ENCODE assay signal across 18 cellular contexts in the genomic region with DNA sequence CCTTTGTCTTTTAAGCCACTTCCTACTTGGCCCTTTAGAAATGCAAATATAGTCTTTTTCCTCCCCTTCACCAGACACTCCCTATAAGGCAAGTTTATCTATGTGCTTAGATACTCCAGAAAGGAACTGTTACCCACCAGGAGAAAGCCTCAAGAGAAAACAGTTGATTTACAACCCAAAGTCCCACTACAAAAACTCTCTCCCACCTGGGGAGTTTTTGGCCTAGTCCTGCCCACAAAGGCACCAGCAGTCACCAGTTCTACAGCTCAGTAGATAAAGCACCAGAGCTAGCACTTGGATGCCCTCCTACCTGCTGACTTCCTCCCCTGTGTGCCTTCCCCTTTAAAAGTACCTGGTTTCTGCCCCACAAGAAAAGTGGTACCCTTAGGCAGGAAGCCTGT. TPM values are rescaled to one million over a fixed set of nuclear protein-coding genes. Genes with fewer than 3 reads are reported as not detected.
DNase-seq lines count a peak whose midpoint lies in the region; ATAC-seq, FAIRE-seq and TF ChIP-seq lines count a peak whose summit lies in the region.
"Had no signal": no experiment of that assay in that cellular context is flagged by ENCODE, and none has a peak within 500 bp of the region (broad histone marks: within the 10 kb centered on the region; RNA-seq: fewer than 3 reads in every experiment).

No MANE protein-coding gene starts in this region.

- dilution Hi-C loops in mammary epithelial cell (cut with HindIII; ENCODE audit: low sequenced_read_pairs) = no loop called here

- H3K27ac Mint-ChIP-seq in type B pancreatic cell = peak overlapping the region; percentile 75

- H3K4me1 ChIP-seq in mammary epithelial cell (ENCODE audit: insufficient read depth, low read length) (peaks cover 7% of the 10 kb centered on the region), breast epithelium (no peaks in the 10 kb centered on the region), kidney (ENCODE audit: control insufficient read depth in 1 of 2, insufficient read depth in 1 of 2, low read depth in 1 of 2, low read length in 2 of 2) (peaks cover 0 to 9% of the 10 kb centered on the region in 2 donors)

- H2AFZ ChIP-seq in mammary epithelial cell (ENCODE audit: low read depth, low read length) = peak overlapping the region; percentile 61

- TF ChIP-seq CTCF in mammary epithelial cell (conservative IDR thresholded peaks at IDR 0.05 in 1 of 2, IDR thresholded peaks at IDR 0.05 in 1 of 2; ENCODE audit: extremely low read depth in 1 of 2, insufficient read depth in 1 of 2, low read depth in 1 of 2, low read length in 2 of 2) (no peak), breast epithelium (IDR thresholded peaks at IDR 0.05) (no peak), kidney (IDR thresholded peaks at IDR 0.05; ENCODE audit: borderline replicate concordance, extremely low read depth, insufficient read depth) (no peak), type B pancreatic cell (conservative IDR thresholded peaks at IDR 0.05) (no peak)

- H3K9me3 ChIP-seq in mammary epithelial cell (replicated peaks; ENCODE audit: insufficient read depth, low read length) (no peaks in the 10 kb centered on the region), breast epithelium (peaks cover 0 to 10% of the 10 kb centered on the region in 2 donors), kidney (ENCODE audit: control insufficient read depth in 1 of 2, low read length in 2 of 2) (no peaks in the 10 kb centered on the region)
- H3K9me3 ChIP-seq: SK-N-SH had no signal

- no peak overlapping the region for H3K4me2 ChIP-seq in mammary epithelial cell (ENCODE audit: insufficient read depth, low read depth, low read length)
- H3K4me2 ChIP-seq: SK-N-SH had no signal

- no peaks in the 10 kb centered on the region for H3K36me3 Mint-ChIP-seq in type B pancreatic cell

- intact Hi-C loops in mammary epithelial cell (cut with micrococcal nuclease) = no loop called here
- intact Hi-C loops in breast epithelium (cut with DNase I; ENCODE audit: low total_unique reads) = no loop called here
- intact Hi-C loops in kidney (cut with DNase I) = no loop called here

- peaks cover 9% of the 10 kb centered on the region for H3K4me1 Mint-ChIP-seq in type B pancreatic cell (ENCODE audit: unreplicated experiment)

- H3K4me3 ChIP-seq in mammary epithelial cell (replicated peaks in 1 of 3; ENCODE audit: insufficient read depth in 1 of 3, low read depth in 2 of 3, low read length in 3 of 3) = no peak overlapping the region
- no peak overlapping the region for H3K4me3 ChIP-seq in breast epithelium
- H3K4me3 ChIP-seq in kidney (ENCODE audit: low read length in 2 of 2) = no peak overlapping the region

- no peaks in the 10 kb centered on the region for H3K27me3 ChIP-seq in mammary epithelial cell (ENCODE audit: insufficient read depth, low read length)
- no peaks in the 10 kb centered on the region for H3K27me3 ChIP-seq in breast epithelium

- H3K79me2 ChIP-seq in mammary epithelial cell (ENCODE audit: insufficient read depth, low read length) = no peaks in the 10 kb centered on the region

- no peak for FAIRE-seq in kidney (lab: Jason Lieb, UNC)
- FAIRE-seq: A204.1 had no signal

- CTCF ChIA-PET in mammary epithelial cell (lab: Charles Lee; ENCODE audit: low non-redundant PET) = no interaction called here

- in situ Hi-C loops in mammary epithelial cell (cut with MboI; ENCODE audit: low sequenced_read_pairs in 2 of 2) = no loop called here

- H3K4me3 Mint-ChIP-seq in type B pancreatic cell = no peak overlapping the region

- peaks cover 6% of the 10 kb centered on the region for H3K9me3 Mint-ChIP-seq in type B pancreatic cell

- H3K9ac ChIP-seq in mammary epithelial cell (ENCODE audit: insufficient read depth, low read length) (no peak overlapping the region), kidney (ENCODE audit: low read length in 2 of 2) (no peak overlapping the region)
- H3K9ac ChIP-seq: SK-N-SH had no signal

- TF ChIP-seq POLR2A in breast epithelium (IDR thresholded peaks at IDR 0.05) (no peak), GM18505 (IDR thresholded peaks at IDR 0.05; ENCODE audit: borderline replicate concordance, extremely low read depth, insufficient read depth, insufficient read length) (no peak)

- no peaks in the 10 kb centered on the region for H3K36me3 ChIP-seq in mammary epithelial cell (ENCODE audit: insufficient read depth, low read length)
- H3K36me3 ChIP-seq in breast epithelium = no peaks in the 10 kb centered on the region
- no peaks in the 10 kb centered on the region for H3K36me3 ChIP-seq in kidney (ENCODE audit: control insufficient read depth in 1 of 2, insufficient read depth in 2 of 2, low read length in 2 of 2)

- no peaks in the 10 kb centered on the region for H4K20me1 ChIP-seq in mammary epithelial cell (ENCODE audit: insufficient read depth, low read length)

- H3K27me3 Mint-ChIP-seq in type B pancreatic cell = no peaks in the 10 kb centered on the region

- BruUV-seq in mammary epithelial cell (replicated peaks; lab: Mats Ljungman, UMichigan) = no TSS peak

- no peak overlapping the region for H3K27ac ChIP-seq in mammary epithelial cell (ENCODE audit: insufficient read depth, low read depth, low read length)
- H3K27ac ChIP-seq in breast epithelium = no peak overlapping the region
- peak overlapping the region; percentile 10 for H3K27ac ChIP-seq in epithelial cell of prostate
- H3K27ac ChIP-seq in kidney (ENCODE audit: low read depth in 2 of 2, low read length in 2 of 2) = peak overlapping the region; percentile 52 to 59
- H3K27ac ChIP-seq: C4-2B had no signal

- no peak for ATAC-seq in GM18505 (IDR thresholded peaks at IDR 0.05; ENCODE audit: unreplicated experiment)

- DNase-seq in mammary epithelial cell (no peak), breast epithelium (ENCODE audit: low spot score in 2 of 2) (no peak), epithelial cell of prostate (ENCODE audit: low read depth, low spot score) (no peak), kidney (no peak), type B pancreatic cell (ENCODE audit: extremely low spot score, unreplicated experiment) (no peak), AG08396 (ENCODE audit: low spot score) (no peak), NCI-H2171 (lab: John Stamatoyannopoulos, UW) (no peak)
- DNase-seq: DMS153, MV-4-11, NCI-H1417 treated with DMSO at 0.1 percent for 48 hours, NCI-H2029 treated with DMSO at 0.1 percent for 48 hours, NCI-H226, Right ventricle myocardium superior, SK-N-SH had no signal

RNA-seq across cellular contexts. Expression of a gene that starts 27.7 kb away (rescaled TPM):
- total RNA-seq in mammary epithelial cell (not detected), breast epithelium (under 1 TPM in 1 of 3 donors, not detected in 2; 0.66 TPM), kidney (1.9 TPM), type B pancreatic cell (ENCODE audit: low replicate concordance) (0.27 and 0.29 TPM in 2 replicates)
- polyA plus RNA-seq in mammary epithelial cell (not detected), kidney (ENCODE audit: insufficient read depth, low read depth, low replicate concordance) (183 TPM)
- not detected for polyA minus RNA-seq in mammary epithelial cell
- total RNA-seq: H4, Right ventricle myocardium superior had no signal
- polyA plus RNA-seq: SK-N-SH had no signal

Comparison
In these comparisons a context has a peak if more than half of its experiments do, and no peak if none do; other contexts are left out.
1. H3K27ac ChIP-seq: peak in epithelial cell of prostate (single experiment) and kidney (2 of 2); none in mammary epithelial cell (single experiment) and breast epithelium (0 of 2).